8 cellular contexts compared by ENCODE assay signal in genomic region chr10:2828741-2829140, GRCh38.
"Had no signal": no experiment of that assay in that cellular context is flagged by ENCODE, and none has a peak within 500 bp of the region (broad histone marks: within the 10 kb centered on the region; RNA-seq: fewer than 3 reads in every experiment).

No MANE protein-coding gene starts in this region.

- H3K4me1 ChIP-seq: HAP-1 had no signal

- H3K9me3 ChIP-seq: HAP-1 had no signal

- H3K27ac Mint-ChIP-seq: GM23338, H9, HFFc6 had no signal

- H3K4me3 Mint-ChIP-seq: GM23338, H9, HFFc6 had no signal

- H3K4me3 ChIP-seq: GM23248, GM23338, HAP-1 had no signal

- DNase-seq: GM23248, GOT3, H7, H9, HCEC 1CT, HFFc6 had no signal

- H3K9me3 Mint-ChIP-seq: H9, HFFc6 had no signal

- H3K36me3 ChIP-seq: HAP-1 had no signal

- H3K27ac ChIP-seq: GM23248 had no signal

- H3K4me1 Mint-ChIP-seq: GM23338, H9 had no signal
